Comparison of ENCODE assay signal across 1 cellular context in the genomic region with DNA sequence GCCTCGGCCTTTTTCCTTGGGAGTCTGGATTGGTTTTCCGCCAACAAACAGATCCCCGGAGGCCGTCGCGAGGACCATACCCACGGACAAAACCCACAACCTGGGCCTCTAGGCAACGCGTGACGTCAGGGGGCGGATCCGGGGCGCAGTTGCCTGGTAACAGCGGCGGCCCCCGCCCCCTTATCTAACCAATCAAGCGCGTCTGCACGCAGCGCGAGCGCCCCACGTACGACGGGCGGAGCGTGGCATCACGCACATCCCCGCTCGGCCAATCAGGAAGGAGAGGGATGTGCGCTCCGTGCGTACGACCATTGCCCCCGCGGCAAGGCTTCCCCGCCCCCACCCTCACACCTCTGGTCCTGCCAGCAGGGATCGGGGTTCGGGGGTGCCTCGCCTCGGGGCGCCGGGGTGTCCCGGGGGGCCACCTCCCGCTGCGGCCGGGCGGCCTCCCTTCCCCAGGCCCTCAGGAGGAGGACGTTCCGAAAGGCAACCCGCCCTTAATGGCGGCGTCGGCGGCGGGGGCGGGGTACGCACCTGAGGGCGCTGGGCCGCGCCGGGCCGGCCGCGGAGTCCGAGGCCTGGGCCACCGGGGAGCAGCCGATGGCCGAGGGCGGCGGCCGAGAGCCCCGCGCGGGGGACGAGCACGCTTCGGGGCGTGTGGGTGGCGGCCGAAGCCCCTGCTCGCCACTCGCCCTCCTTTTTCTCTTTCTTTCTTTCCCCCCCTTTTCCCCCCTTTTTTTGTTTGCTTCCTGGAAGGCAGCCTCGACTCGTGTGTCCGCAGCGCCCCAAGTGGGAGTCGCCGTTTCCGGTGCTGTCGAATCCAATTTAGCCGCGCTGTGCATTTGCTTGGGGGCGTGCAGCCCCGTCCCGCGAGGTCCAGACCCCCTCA.
TF ChIP-seq lines count a peak whose summit lies in the region.

A gene (minus strand): TSS at position 773 of the 889 bp plus-strand sequence. CDS start 15,227 bp downstream, outside the sequence.

TF ChIP-seq in K562, 482 proteins besides CTCF, POLR2A, EP300 and RAD21 (continued from another document):
- TF ChIP-seq, protein P1, sequence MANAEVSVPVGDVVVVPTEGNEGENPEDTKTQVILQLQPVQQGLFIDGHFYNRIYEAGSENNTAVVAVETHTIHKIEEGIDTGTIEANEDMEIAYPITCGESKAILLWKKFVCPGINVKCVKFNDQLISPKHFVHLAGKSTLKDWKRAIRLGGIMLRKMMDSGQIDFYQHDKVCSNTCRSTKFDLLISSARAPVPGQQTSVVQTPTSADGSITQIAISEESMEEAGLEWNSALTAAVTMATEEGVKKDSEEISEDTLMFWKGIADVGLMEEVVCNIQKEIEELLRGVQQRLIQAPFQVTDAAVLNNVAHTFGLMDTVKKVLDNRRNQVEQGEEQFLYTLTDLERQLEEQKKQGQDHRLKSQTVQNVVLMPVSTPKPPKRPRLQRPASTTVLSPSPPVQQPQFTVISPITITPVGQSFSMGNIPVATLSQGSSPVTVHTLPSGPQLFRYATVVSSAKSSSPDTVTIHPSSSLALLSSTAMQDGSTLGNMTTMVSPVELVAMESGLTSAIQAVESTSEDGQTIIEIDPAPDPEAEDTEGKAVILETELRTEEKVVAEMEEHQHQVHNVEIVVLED (CRISPR knock-in tag; IDR thresholded peaks at IDR 0.05): peak; percentile 90
- TF ChIP-seq SUPT5H (IDR thresholded peaks at IDR 0.05) (peak; percentile 58), EGR1 (conservative IDR thresholded peaks at IDR 0.05) (peak; percentile 86)
- TF ChIP-seq, protein P2, sequence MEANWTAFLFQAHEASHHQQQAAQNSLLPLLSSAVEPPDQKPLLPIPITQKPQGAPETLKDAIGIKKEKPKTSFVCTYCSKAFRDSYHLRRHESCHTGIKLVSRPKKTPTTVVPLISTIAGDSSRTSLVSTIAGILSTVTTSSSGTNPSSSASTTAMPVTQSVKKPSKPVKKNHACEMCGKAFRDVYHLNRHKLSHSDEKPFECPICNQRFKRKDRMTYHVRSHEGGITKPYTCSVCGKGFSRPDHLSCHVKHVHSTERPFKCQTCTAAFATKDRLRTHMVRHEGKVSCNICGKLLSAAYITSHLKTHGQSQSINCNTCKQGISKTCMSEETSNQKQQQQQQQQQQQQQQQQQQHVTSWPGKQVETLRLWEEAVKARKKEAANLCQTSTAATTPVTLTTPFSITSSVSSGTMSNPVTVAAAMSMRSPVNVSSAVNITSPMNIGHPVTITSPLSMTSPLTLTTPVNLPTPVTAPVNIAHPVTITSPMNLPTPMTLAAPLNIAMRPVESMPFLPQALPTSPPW (CRISPR knock-in tag; IDR thresholded peaks at IDR 0.05): peak; percentile 86
- TF ChIP-seq, protein P3, sequence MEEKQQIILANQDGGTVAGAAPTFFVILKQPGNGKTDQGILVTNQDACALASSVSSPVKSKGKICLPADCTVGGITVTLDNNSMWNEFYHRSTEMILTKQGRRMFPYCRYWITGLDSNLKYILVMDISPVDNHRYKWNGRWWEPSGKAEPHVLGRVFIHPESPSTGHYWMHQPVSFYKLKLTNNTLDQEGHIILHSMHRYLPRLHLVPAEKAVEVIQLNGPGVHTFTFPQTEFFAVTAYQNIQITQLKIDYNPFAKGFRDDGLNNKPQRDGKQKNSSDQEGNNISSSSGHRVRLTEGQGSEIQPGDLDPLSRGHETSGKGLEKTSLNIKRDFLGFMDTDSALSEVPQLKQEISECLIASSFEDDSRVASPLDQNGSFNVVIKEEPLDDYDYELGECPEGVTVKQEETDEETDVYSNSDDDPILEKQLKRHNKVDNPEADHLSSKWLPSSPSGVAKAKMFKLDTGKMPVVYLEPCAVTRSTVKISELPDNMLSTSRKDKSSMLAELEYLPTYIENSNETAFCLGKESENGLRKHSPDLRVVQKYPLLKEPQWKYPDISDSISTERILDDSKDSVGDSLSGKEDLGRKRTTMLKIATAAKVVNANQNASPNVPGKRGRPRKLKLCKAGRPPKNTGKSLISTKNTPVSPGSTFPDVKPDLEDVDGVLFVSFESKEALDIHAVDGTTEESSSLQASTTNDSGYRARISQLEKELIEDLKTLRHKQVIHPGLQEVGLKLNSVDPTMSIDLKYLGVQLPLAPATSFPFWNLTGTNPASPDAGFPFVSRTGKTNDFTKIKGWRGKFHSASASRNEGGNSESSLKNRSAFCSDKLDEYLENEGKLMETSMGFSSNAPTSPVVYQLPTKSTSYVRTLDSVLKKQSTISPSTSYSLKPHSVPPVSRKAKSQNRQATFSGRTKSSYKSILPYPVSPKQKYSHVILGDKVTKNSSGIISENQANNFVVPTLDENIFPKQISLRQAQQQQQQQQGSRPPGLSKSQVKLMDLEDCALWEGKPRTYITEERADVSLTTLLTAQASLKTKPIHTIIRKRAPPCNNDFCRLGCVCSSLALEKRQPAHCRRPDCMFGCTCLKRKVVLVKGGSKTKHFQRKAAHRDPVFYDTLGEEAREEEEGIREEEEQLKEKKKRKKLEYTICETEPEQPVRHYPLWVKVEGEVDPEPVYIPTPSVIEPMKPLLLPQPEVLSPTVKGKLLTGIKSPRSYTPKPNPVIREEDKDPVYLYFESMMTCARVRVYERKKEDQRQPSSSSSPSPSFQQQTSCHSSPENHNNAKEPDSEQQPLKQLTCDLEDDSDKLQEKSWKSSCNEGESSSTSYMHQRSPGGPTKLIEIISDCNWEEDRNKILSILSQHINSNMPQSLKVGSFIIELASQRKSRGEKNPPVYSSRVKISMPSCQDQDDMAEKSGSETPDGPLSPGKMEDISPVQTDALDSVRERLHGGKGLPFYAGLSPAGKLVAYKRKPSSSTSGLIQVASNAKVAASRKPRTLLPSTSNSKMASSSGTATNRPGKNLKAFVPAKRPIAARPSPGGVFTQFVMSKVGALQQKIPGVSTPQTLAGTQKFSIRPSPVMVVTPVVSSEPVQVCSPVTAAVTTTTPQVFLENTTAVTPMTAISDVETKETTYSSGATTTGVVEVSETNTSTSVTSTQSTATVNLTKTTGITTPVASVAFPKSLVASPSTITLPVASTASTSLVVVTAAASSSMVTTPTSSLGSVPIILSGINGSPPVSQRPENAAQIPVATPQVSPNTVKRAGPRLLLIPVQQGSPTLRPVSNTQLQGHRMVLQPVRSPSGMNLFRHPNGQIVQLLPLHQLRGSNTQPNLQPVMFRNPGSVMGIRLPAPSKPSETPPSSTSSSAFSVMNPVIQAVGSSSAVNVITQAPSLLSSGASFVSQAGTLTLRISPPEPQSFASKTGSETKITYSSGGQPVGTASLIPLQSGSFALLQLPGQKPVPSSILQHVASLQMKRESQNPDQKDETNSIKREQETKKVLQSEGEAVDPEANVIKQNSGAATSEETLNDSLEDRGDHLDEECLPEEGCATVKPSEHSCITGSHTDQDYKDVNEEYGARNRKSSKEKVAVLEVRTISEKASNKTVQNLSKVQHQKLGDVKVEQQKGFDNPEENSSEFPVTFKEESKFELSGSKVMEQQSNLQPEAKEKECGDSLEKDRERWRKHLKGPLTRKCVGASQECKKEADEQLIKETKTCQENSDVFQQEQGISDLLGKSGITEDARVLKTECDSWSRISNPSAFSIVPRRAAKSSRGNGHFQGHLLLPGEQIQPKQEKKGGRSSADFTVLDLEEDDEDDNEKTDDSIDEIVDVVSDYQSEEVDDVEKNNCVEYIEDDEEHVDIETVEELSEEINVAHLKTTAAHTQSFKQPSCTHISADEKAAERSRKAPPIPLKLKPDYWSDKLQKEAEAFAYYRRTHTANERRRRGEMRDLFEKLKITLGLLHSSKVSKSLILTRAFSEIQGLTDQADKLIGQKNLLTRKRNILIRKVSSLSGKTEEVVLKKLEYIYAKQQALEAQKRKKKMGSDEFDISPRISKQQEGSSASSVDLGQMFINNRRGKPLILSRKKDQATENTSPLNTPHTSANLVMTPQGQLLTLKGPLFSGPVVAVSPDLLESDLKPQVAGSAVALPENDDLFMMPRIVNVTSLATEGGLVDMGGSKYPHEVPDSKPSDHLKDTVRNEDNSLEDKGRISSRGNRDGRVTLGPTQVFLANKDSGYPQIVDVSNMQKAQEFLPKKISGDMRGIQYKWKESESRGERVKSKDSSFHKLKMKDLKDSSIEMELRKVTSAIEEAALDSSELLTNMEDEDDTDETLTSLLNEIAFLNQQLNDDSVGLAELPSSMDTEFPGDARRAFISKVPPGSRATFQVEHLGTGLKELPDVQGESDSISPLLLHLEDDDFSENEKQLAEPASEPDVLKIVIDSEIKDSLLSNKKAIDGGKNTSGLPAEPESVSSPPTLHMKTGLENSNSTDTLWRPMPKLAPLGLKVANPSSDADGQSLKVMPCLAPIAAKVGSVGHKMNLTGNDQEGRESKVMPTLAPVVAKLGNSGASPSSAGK (IDR thresholded peaks at IDR 0.05): peak; percentile 66
